12 cellular contexts compared by ENCODE assay signal in the genomic region with DNA sequence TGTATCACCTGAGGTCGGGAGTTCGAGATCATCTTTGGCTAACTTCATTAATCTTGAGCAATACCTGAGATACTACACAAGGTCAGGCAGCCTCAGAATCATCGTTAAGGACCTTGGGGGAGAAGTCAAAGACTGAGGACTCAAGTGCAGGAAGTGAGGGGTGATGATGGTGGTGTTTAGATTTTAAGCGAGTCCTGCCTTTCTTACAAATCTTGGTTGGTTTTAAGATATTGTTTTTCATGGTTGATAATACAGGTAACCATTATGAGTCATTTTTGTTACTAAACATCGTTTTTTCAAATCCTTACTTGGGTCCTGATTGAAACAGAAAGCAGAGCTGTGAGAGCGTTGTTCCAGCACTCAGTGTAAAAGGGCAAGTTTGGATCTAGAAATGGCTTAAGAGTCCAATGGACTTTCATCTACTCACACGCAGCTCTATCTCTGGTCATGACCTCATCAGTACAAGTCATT. TPM values are rescaled to one million over a fixed set of nuclear protein-coding genes. Genes with fewer than 3 reads are reported as not detected.
A peak's percentile ranks its signal among the peaks of the same experiment; 100 is the strongest.
DNase-seq lines count a peak whose midpoint lies in the region; ATAC-seq and TF ChIP-seq lines count a peak whose summit lies in the region.
"Had no signal": no experiment of that assay in that cellular context is flagged by ENCODE, and none has a peak within 500 bp of the region (broad histone marks: within the 10 kb centered on the region; RNA-seq: fewer than 3 reads in every experiment).

No MANE protein-coding gene starts in this region.

- 71 to 80% (median 77%) methylated on average over 7 of the region's 7 CpGs for WGBS in stomach, 5 donors

- H3K27ac ChIP-seq in stomach = no peak overlapping the region

- no peaks in the 10 kb centered on the region for H3K36me3 ChIP-seq in stomach
- H3K36me3 ChIP-seq: heart right ventricle had no signal

- H3K4me1 ChIP-seq in stomach = peaks cover 15 to 18% (median 17%) of the 10 kb centered on the region in 4 donors

- intact Hi-C loops in stomach (cut with DNase I; ENCODE audit: low total_unique reads) = no loop called here

- H3K4me3 ChIP-seq in stomach = no peak overlapping the region

- ATAC-seq in HG02884 (IDR thresholded peaks at IDR 0.05; ENCODE audit: unreplicated experiment) (peak; percentile 34), HG02973 (IDR thresholded peaks at IDR 0.05; ENCODE audit: unreplicated experiment) (no peak)
- peak; percentile 39 for ATAC-seq in stimulated activated naive CD8-positive, alpha-beta T cell treated with anti-CD3 and anti-CD28 coated beads, Interleukin-15, Interleukin-2, amounts not matched to agents 100 U/mL and 50 U/mL, for 24 hours
- ATAC-seq: heart right ventricle, right cardiac atrium had no signal

- TF ChIP-seq CTCF in stomach (IDR thresholded peaks at IDR 0.05) = no peak

- H3K27me3 ChIP-seq in stomach = peaks cover 0 to 29% (median 7%) of the 10 kb centered on the region in 3 donors

- no peak for TF ChIP-seq EP300 in stomach (IDR thresholded peaks at IDR 0.05)

- DNase-seq in activated gamma-delta T cell treated with Interleukin-2 at 50 U/mL for 16 hours (peak; percentile 27), activated gamma-delta T cell (lab: John Stamatoyannopoulos, UW) (no peak), hepatic stellate cell (ENCODE audit: low spot score) (no peak), stomach (no peak)
- peak; percentile 52 to 55 for DNase-seq in activated T-cell treated with anti-CD3 and anti-CD28 coated beads, Interleukin-2, amount 50 U/mL, for 48 hours
- DNase-seq in stimulated activated naive CD8-positive, alpha-beta T cell treated with anti-CD3 and anti-CD28 coated beads, Interleukin-15, Interleukin-2, amounts not matched to agents 100 U/mL and 50 U/mL, for 24 hours = no peak
- DNase-seq: EL, heart right ventricle, NCI-H2081, right cardiac atrium had no signal

- TF ChIP-seq POLR2A in stomach (IDR thresholded peaks at IDR 0.05) = no peak

- H3K9me3 ChIP-seq in stomach = no peaks in the 10 kb centered on the region
- H3K9me3 ChIP-seq: heart right ventricle had no signal

RNA-seq across cellular contexts. Expression of gene RASGRP1, which starts 4.1 kb away (rescaled TPM):
- 10 to 100 TPM in 1 of 5 donors, 1 to 10 TPM in 3, under 1 TPM in 1; 0.29 to 12.3 (median 4.3) TPM for total RNA-seq in stomach
- polyA plus RNA-seq in stomach = 1 to 10 TPM in 1 of 3 donors, under 1 TPM in 2; 0.46 to 1.7 (median 0.62) TPM

Comparison
In these comparisons a context has a peak if more than half of its experiments do, and no peak if none do; other contexts are left out.
1. DNase-seq: peak in activated gamma-delta T cell treated with Interleukin-2 at 50 U/mL for 16 hours (single experiment) and activated T-cell treated with anti-CD3 and anti-CD28 coated beads, Interleukin-2, amount 50 U/mL, for 48 hours (2 of 2); none in activated gamma-delta T cell (single experiment), stimulated activated naive CD8-positive, alpha-beta T cell treated with anti-CD3 and anti-CD28 coated beads, Interleukin-15, Interleukin-2, amounts not matched to agents 100 U/mL and 50 U/mL, for 24 hours (single experiment), hepatic stellate cell (single experiment) and stomach (single experiment).